27 cellular contexts compared by ENCODE assay signal in genomic region chrX:71627588-71628404, GRCh38. TPM values are rescaled to one million over a fixed set of nuclear protein-coding genes. Genes with fewer than 3 reads are reported as not detected.
"Had no signal": no experiment of that assay in that cellular context is flagged by ENCODE, and none has a peak within 500 bp of the region (broad histone marks: within the 10 kb centered on the region; RNA-seq: fewer than 3 reads in every experiment).

No MANE protein-coding gene starts in this region.

- FAIRE-seq: kidney had no signal

- H3K4me2 ChIP-seq: SK-N-SH had no signal

- H3K27me3 Mint-ChIP-seq: activated CD4-positive, alpha-beta T cell treated with anti-CD3 and anti-CD28 coated beads, Interleukin-2, amount 10 ng/mL, durations not matched to agents 7 days and 5 days; activated naive CD8-positive, alpha-beta T cell treated with anti-CD3 and anti-CD28 coated beads, Interleukin-2, amount 10 ng/mL, durations not matched to agents 7 days and 5 days had no signal

- H3K9ac ChIP-seq: SK-N-SH had no signal

- H3K27ac Mint-ChIP-seq: activated CD4-positive, alpha-beta T cell treated with anti-CD3 and anti-CD28 coated beads, Interleukin-2, amount 10 ng/mL, durations not matched to agents 7 days and 5 days; activated naive CD8-positive, alpha-beta T cell treated with anti-CD3 and anti-CD28 coated beads, Interleukin-2, amount 10 ng/mL, durations not matched to agents 7 days and 5 days; mesothelial cell of epicardium; natural killer cell; stimulated activated effector memory CD8-positive, alpha-beta T cell treated with anti-CD3 and anti-CD28 coated beads, Interleukin-12 subunit alpha, Interleukin-12 subunit beta, amount 100 ng/mL, for 72 hours had no signal

- H3K4me1 ChIP-seq: breast epithelium, colonic mucosa had no signal

- H3K27me3 ChIP-seq: colonic mucosa, esophagus squamous epithelium, foreskin keratinocyte, left lung, ovary, right atrium auricular region, upper lobe of left lung had no signal

- H3K9me3 Mint-ChIP-seq: activated CD4-positive, alpha-beta T cell treated with anti-CD3 and anti-CD28 coated beads, Interleukin-2, amount 10 ng/mL, durations not matched to agents 7 days and 5 days; activated naive CD8-positive, alpha-beta T cell treated with anti-CD3 and anti-CD28 coated beads, Interleukin-2, amount 10 ng/mL, durations not matched to agents 7 days and 5 days; activated T-cell treated with anti-CD3 and anti-CD28 coated beads, Interleukin-2, amount 50 U/mL, for 4 hours; natural killer cell; stimulated activated effector memory CD8-positive, alpha-beta T cell treated with anti-CD3 and anti-CD28 coated beads, Interleukin-12 subunit alpha, Interleukin-12 subunit beta, amount 100 ng/mL, for 72 hours had no signal

- ATAC-seq: activated CD4-positive, CD25-positive, alpha-beta regulatory T cell treated with anti-CD3 and anti-CD28 coated beads, Interleukin-2, amount 50 U/mL, for 24 hours; activated T-cell treated with anti-CD3 and anti-CD28 coated beads, Interleukin-2, amount 50 U/mL, for 4 hours; foreskin keratinocyte; left lung; natural killer cell; psoas muscle; stimulated activated effector memory CD8-positive, alpha-beta T cell treated with anti-CD3 and anti-CD28 coated beads, Interleukin-12 subunit alpha, Interleukin-12 subunit beta, amount 100 ng/mL, for 72 hours had no signal

- H3K4me3 ChIP-seq: breast epithelium, colonic mucosa, dorsolateral prefrontal cortex, esophagus squamous epithelium, left lung, lung, ovary, psoas muscle, right atrium auricular region, upper lobe of left lung had no signal

- DNase-seq: activated CD4-positive, alpha-beta T cell treated with anti-CD3 and anti-CD28 coated beads, Interleukin-2, amount 10 ng/mL, durations not matched to agents 7 days and 5 days; activated CD8-positive, alpha-beta memory T cell treated with anti-CD3 and anti-CD28 coated beads for 24 hours; activated CD8-positive, alpha-beta memory T cell treated with anti-CD3 and anti-CD28 coated beads, Interleukin-2, amount 50 U/mL, for 4 hours; activated naive CD4-positive, alpha-beta T cell treated with Interleukin-2 at 50 U/mL for 16 hours; activated naive CD8-positive, alpha-beta T cell treated with anti-CD3 and anti-CD28 coated beads, Interleukin-2, amount 10 ng/mL, durations not matched to agents 7 days and 5 days; activated T-cell treated with anti-CD3 and anti-CD28 coated beads, Interleukin-2, amount 50 U/mL, for 4 hours; amniotic stem cell; colonic mucosa; dorsolateral prefrontal cortex; esophagus squamous epithelium; foreskin keratinocyte; kidney; left lung; natural killer cell; ovary; psoas muscle; SK-N-SH; stimulated activated CD4-positive, alpha-beta T cell treated with anti-CD3 and anti-CD28 coated beads, Interleukin-2, amount 100 ng/mL, for 24 hours; upper lobe of left lung had no signal

- H3K4me3 Mint-ChIP-seq: activated CD4-positive, alpha-beta T cell treated with anti-CD3 and anti-CD28 coated beads, Interleukin-2, amount 10 ng/mL, durations not matched to agents 7 days and 5 days; activated naive CD8-positive, alpha-beta T cell treated with anti-CD3 and anti-CD28 coated beads, Interleukin-2, amount 10 ng/mL, durations not matched to agents 7 days and 5 days; activated T-cell treated with anti-CD3 and anti-CD28 coated beads, Interleukin-2, amount 50 U/mL, for 4 hours; mesothelial cell of epicardium; natural killer cell; stimulated activated effector memory CD8-positive, alpha-beta T cell treated with anti-CD3 and anti-CD28 coated beads, Interleukin-12 subunit alpha, Interleukin-12 subunit beta, amount 100 ng/mL, for 72 hours had no signal

- H3K36me3 ChIP-seq: breast epithelium, colonic mucosa, esophagus squamous epithelium, left lung, ovary, right atrium auricular region, upper lobe of left lung had no signal

- H3K9me3 ChIP-seq: breast epithelium, colonic mucosa, esophagus squamous epithelium, left lung, ovary, psoas muscle, right atrium auricular region, SK-N-SH, upper lobe of left lung had no signal

- H3K27ac ChIP-seq: breast epithelium, dorsolateral prefrontal cortex, esophagus squamous epithelium, foreskin keratinocyte, left lung, ovary, psoas muscle, right atrium auricular region, upper lobe of left lung had no signal

- H3K36me3 Mint-ChIP-seq: mesothelial cell of epicardium; natural killer cell; stimulated activated effector memory CD8-positive, alpha-beta T cell treated with anti-CD3 and anti-CD28 coated beads, Interleukin-12 subunit alpha, Interleukin-12 subunit beta, amount 100 ng/mL, for 72 hours had no signal

RNA-seq across cellular contexts. Expression of gene CXCR3, which starts 9.5 kb away (rescaled TPM):
- total RNA-seq: breast epithelium, foreskin keratinocyte, mesothelial cell of epicardium, skeletal muscle tissue, temporal lobe had no signal
